ENCODE assay signal across 11 cellular contexts in the genomic region with DNA sequence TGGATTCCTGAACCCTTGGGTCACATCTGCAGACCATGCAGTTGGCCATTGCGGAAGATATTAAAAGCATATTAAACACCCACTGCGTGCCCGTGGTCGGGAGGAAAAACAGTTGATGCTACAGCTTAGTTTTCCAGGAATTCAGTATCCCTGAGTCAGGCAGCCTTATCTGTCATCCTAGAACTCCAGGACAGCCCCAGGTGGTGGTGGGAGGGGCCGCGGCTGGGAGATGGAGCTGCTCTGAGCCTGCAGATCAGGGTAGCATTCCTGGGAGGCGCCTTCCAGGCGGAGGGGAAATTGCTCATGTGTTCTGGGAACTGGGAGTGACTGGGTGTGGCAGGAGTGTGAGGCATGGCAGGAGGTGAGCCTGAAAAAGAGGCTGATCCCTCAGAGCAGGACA.
A peak's percentile ranks its signal among the peaks of the same experiment; 100 is the strongest.
DNase-seq lines count a peak whose midpoint lies in the region; ATAC-seq, FAIRE-seq and TF ChIP-seq lines count a peak whose summit lies in the region.
"Had no signal": no experiment of that assay in that cellular context is flagged by ENCODE, and none has a peak within 500 bp of the region (broad histone marks: within the 10 kb centered on the region; RNA-seq: fewer than 3 reads in every experiment).

No MANE protein-coding gene starts in this region.

- H3K4me1 Mint-ChIP-seq in astrocyte (ENCODE audit: low read depth, unreplicated experiment) (peaks cover 14% of the 10 kb centered on the region), type B pancreatic cell (ENCODE audit: unreplicated experiment) (peaks cover 19% of the 10 kb centered on the region)

- FAIRE-seq in astrocyte (lab: Jason Lieb, UNC): no peak

- DNase-seq in DMS 273 (lab: John Stamatoyannopoulos, UW; ENCODE audit: unreplicated experiment) (peak; percentile 36), DMS 273 treated with DMSO at 0.1 percent for 48 hours (lab: John Stamatoyannopoulos, UW) (no peak), astrocyte (ENCODE audit: low read depth) (peak; percentile 87), islet precursor cell (peak; percentile 99), type B pancreatic cell (ENCODE audit: extremely low spot score, unreplicated experiment) (no peak), HT-29 (ENCODE audit: low spot score) (no peak), NK-92 (lab: John Stamatoyannopoulos, UW; ENCODE audit: unreplicated experiment) (no peak)
- DNase-seq: amniotic stem cell, NCI-H2107 had no signal

- no peaks in the 10 kb centered on the region for H3K36me3 ChIP-seq in astrocyte (ENCODE audit: insufficient read depth, low read length)

- H3K4me1 ChIP-seq in astrocyte (ENCODE audit: insufficient read depth, low read length): peaks cover 11% of the 10 kb centered on the region

- H2AFZ ChIP-seq in astrocyte (ENCODE audit: low read depth, low read length): no peak overlapping the region

- H3K9me3 ChIP-seq in astrocyte (ENCODE audit: insufficient read depth, low read depth, low read length): no peaks in the 10 kb centered on the region

- no peak overlapping the region for H3K4me3 ChIP-seq in astrocyte (ENCODE audit: insufficient read depth, low read depth, low read length)

- no peak for ATAC-seq in HG03039 (IDR thresholded peaks at IDR 0.05; ENCODE audit: unreplicated experiment)

- peaks cover 4% of the 10 kb centered on the region for H3K36me3 Mint-ChIP-seq in astrocyte (ENCODE audit: low read depth, unreplicated experiment)
- H3K36me3 Mint-ChIP-seq in type B pancreatic cell: peaks cover 8% of the 10 kb centered on the region

- H3K9ac ChIP-seq in astrocyte (ENCODE audit: low read length): peak overlapping the region; percentile 8

- H3K9me3 Mint-ChIP-seq in astrocyte (ENCODE audit: unreplicated experiment) (no peaks in the 10 kb centered on the region), type B pancreatic cell (no peaks in the 10 kb centered on the region)

- peak overlapping the region; percentile 51 for H3K27ac ChIP-seq in astrocyte (ENCODE audit: low read depth, low read length)
- H3K27ac ChIP-seq: 22Rv1 had no signal

- H3K4me3 Mint-ChIP-seq in astrocyte (ENCODE audit: unreplicated experiment) (no peak overlapping the region), type B pancreatic cell (peak overlapping the region; percentile 15)

- H3K4me2 ChIP-seq in astrocyte (ENCODE audit: low read length): peak overlapping the region; percentile 45

- no peak for TF ChIP-seq CTCF in astrocyte (IDR thresholded peaks at IDR 0.05; ENCODE audit: insufficient read depth, low read depth, low read length)
- no peak for TF ChIP-seq CTCF in type B pancreatic cell (conservative IDR thresholded peaks at IDR 0.05)

- H3K27ac Mint-ChIP-seq in astrocyte (ENCODE audit: unreplicated experiment): peak overlapping the region; percentile 82
- peak overlapping the region; percentile 76 for H3K27ac Mint-ChIP-seq in type B pancreatic cell

- peaks cover 3% of the 10 kb centered on the region for H3K79me2 ChIP-seq in astrocyte (ENCODE audit: insufficient read depth, low read length)

- no peaks in the 10 kb centered on the region for H3K27me3 ChIP-seq in astrocyte (ENCODE audit: insufficient read depth, low read length)

- H3K27me3 Mint-ChIP-seq in astrocyte (ENCODE audit: low read depth, unreplicated experiment) (no peaks in the 10 kb centered on the region), type B pancreatic cell (no peaks in the 10 kb centered on the region)

- H4K20me1 ChIP-seq in astrocyte (ENCODE audit: insufficient read depth, low read length): peaks cover 36% of the 10 kb centered on the region

Comparison
In these comparisons a context has a peak if more than half of its experiments do, and no peak if none do; other contexts are left out.
1. DNase-seq: peak in DMS 273 (single experiment), astrocyte (single experiment) and islet precursor cell (single experiment); none in DMS 273 treated with DMSO at 0.1 percent for 48 hours (single experiment), type B pancreatic cell (single experiment), HT-29 (single experiment) and NK-92 (single experiment).